In the genomic region with DNA sequence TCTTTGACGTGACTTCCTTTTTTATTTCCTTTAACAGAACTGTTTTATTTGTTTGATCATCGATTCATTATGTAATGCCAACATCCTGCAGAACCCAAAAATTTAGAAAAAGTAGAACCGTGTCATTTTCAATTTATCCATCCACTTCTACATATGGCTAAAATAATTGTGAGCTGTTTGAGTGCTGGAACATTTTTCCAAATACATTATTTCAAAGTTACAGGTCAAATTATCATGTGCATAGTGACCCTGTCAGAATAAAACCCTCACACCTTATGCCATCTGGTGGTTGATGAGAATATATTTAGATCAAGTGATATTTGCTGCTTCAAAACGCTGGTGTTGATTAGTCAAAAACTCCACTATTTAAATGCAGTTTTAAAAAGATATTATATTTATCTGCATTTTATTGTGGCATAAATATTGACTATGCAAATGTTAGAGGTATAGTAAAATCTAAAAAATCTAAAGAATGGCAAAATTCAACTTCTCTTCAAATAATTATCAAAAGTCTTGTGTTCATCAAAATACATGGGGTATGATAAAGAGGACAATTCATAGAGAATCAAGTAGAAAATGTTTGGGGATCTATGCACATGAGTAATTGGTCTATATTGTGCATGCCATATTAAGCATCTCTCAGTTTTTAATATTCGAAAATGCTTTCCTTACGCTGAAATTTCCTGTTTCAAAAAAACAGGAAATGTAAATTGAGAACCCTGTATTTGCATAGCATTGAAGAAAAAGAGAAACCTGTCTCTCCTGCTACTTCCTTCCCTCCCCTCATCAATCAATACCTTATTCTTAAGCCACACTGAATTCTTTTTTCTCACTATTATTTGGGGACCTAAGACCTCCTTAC, we compare ENCODE assay signal across 8 cellular contexts. TPM values are rescaled to one million over a fixed set of nuclear protein-coding genes. Genes with fewer than 3 reads are reported as not detected.
DNase-seq lines count a peak whose midpoint lies in the region; ATAC-seq and TF ChIP-seq lines count a peak whose summit lies in the region.

No MANE protein-coding gene starts in this region.

- H3K27me3 Mint-ChIP-seq in IgD-negative memory B cell, result peaks cover 21% of the 10 kb centered on the region

- peak; percentile 31 to 37 (median 36) for TF ChIP-seq CTCF in esophagus muscularis mucosa (IDR thresholded peaks at IDR 0.05)
- TF ChIP-seq CTCF in ovary (IDR thresholded peaks at IDR 0.05), result peak in 2 of 3 donors; percentile 42 to 51

- DNase-seq in NCI-H1436 (lab: John Stamatoyannopoulos, UW), result peak; percentile 34
- no peak for DNase-seq in NCI-H1436 treated with DMSO at 0.1 percent for 48 hours (lab: John Stamatoyannopoulos, UW)
- peak; percentile 13 to 66 for DNase-seq in SJCRH30
- DNase-seq in esophagus muscularis mucosa (ENCODE audit: extremely low spot score), result no peak
- DNase-seq in ovary, result no peak

- H3K4me3 Mint-ChIP-seq in IgD-negative memory B cell, result peak overlapping the region in 3 of 4 donors; percentile 50 to 63 (median 55)

- H3K27me3 ChIP-seq in SJCRH30 (no peaks in the 10 kb centered on the region), esophagus muscularis mucosa (peaks cover 0 to 10% (median 0%) of the 10 kb centered on the region in 4 donors), ovary (no peaks in the 10 kb centered on the region)

- H3K4me1 Mint-ChIP-seq in IgD-negative memory B cell, result peaks cover 5 to 16% (median 13%) of the 10 kb centered on the region in 3 donors

- peak overlapping the region in 1 of 3 donors; percentile 46 for H3K27ac Mint-ChIP-seq in IgD-negative memory B cell

- no peak for ATAC-seq in GM21825 (IDR thresholded peaks at IDR 0.05; ENCODE audit: unreplicated experiment)
- no peak for ATAC-seq in HG03025 (IDR thresholded peaks at IDR 0.05; ENCODE audit: low FRiP score, unreplicated experiment)

- TF ChIP-seq POLR2A in esophagus muscularis mucosa (IDR thresholded peaks at IDR 0.05; ENCODE audit: low read depth) (no peak), ovary (IDR thresholded peaks at IDR 0.05) (no peak)

- H3K36me3 ChIP-seq in SJCRH30 (no peaks in the 10 kb centered on the region), esophagus muscularis mucosa (no peaks in the 10 kb centered on the region), ovary (no peaks in the 10 kb centered on the region)

- H3K9me3 ChIP-seq in SJCRH30 (replicated peaks) (no peaks in the 10 kb centered on the region), esophagus muscularis mucosa (no peaks in the 10 kb centered on the region), ovary (no peaks in the 10 kb centered on the region)

- 43% methylated on average over 6 of the region's 6 CpGs for WGBS in esophagus muscularis mucosa
- 25 to 38% (median 28%) methylated on average over 6 of the region's 6 CpGs for WGBS in ovary, 3 donors

- H3K36me3 Mint-ChIP-seq in IgD-negative memory B cell, result no peaks in the 10 kb centered on the region

- peaks cover 0 to 2% (median 1%) of the 10 kb centered on the region in 3 donors for H3K9me3 Mint-ChIP-seq in IgD-negative memory B cell

- H3K27ac ChIP-seq in SJCRH30 (no peak overlapping the region), esophagus muscularis mucosa (replicated peaks in 1 of 4) (no peak overlapping the region), ovary (no peak overlapping the region)

- intact Hi-C loops in esophagus muscularis mucosa (cut with DNase I) (loop anchor here (5.0 to 10.0 kb wide), 2 partner anchors 468 to 551 kb away; a partner anchor contains a TSS), ovary (cut with DNase I) (loop anchor here in 2 of 4 donors (5.0 to 10.0 kb wide), 3 partner anchors 468 to 668 kb away; a partner anchor contains a TSS)

- TF ChIP-seq EP300 in esophagus muscularis mucosa (IDR thresholded peaks at IDR 0.05) (no peak), ovary (IDR thresholded peaks at IDR 0.05) (no peak)

- H3K4me1 ChIP-seq in SJCRH30 (no peaks in the 10 kb centered on the region), esophagus muscularis mucosa (peaks cover 3 to 10% (median 5%) of the 10 kb centered on the region in 4 donors), ovary (ENCODE audit: insufficient read depth) (no peaks in the 10 kb centered on the region)

- H3K4me3 ChIP-seq in SJCRH30 (no peak overlapping the region), esophagus muscularis mucosa (no peak overlapping the region), ovary (no peak overlapping the region)

RNA-seq across cellular contexts. Expression of a gene that starts 39.7 kb away (rescaled TPM):
- polyA plus RNA-seq in IgD-negative memory B cell, result not detected
- total RNA-seq in SJCRH30 (2014; rRNA removed; shearing (Covaris generic)), result not detected in 2 replicates
- total RNA-seq in esophagus muscularis mucosa, result not detected
- total RNA-seq in ovary, result not detected
- polyA plus RNA-seq in ovary, result not detected

Comparison
In these comparisons a context has a peak if more than half of its experiments do, and no peak if none do; other contexts are left out.
1. DNase-seq: peak in NCI-H1436 (single experiment) and SJCRH30 (2 of 2); none in NCI-H1436 treated with DMSO at 0.1 percent for 48 hours (single experiment), esophagus muscularis mucosa (single experiment) and ovary (0 of 5).